ENCODE assay signal across 8 cellular contexts in genomic region chr19:19385900-19386339, GRCh38. TPM values are rescaled to one million over a fixed set of nuclear protein-coding genes. Genes with fewer than 3 reads are reported as not detected.
DNase-seq lines count a peak whose midpoint lies in the region; ATAC-seq, FAIRE-seq and TF ChIP-seq lines count a peak whose summit lies in the region.

No MANE protein-coding gene starts in this region.

- H2BK15ac ChIP-seq in mesenchymal stem cell (ENCODE audit: low read depth, poor library complexity, severe bottlenecking) = peak overlapping the region; percentile 67

- H3K4me1 ChIP-seq in PC-9 (replicated peaks; ENCODE audit: insufficient read depth) (peaks cover 31% of the 10 kb centered on the region), K562 (replicated peaks in 1 of 2; ENCODE audit: control insufficient read depth in 2 of 2, insufficient read depth in 2 of 2, low read length in 2 of 2) (peaks cover 28 to 32% of the 10 kb centered on the region in 2 experiments; a peak in 4 of 5 replicates), mesenchymal stem cell (ENCODE audit: control insufficient read depth, insufficient read depth, low read depth, low read length) (peaks cover 14% of the 10 kb centered on the region)

- H3K4me3 Mint-ChIP-seq in HFFc6 = peak overlapping the region; percentile 95
- H3K4me3 Mint-ChIP-seq in stimulated activated naive CD8-positive, alpha-beta T cell treated with anti-CD3 and anti-CD28 coated beads, Interleukin-15, Interleukin-2, amounts not matched to agents 100 ng/mL and 50 ng/mL, for 24 hours = peak overlapping the region; percentile 87

- FAIRE-seq in K562 (lab: Jason Lieb, UNC) = no peak

- H2BK5ac ChIP-seq in mesenchymal stem cell (ENCODE audit: low read depth, low read length, poor library complexity, severe bottlenecking) = no peak overlapping the region

- peak overlapping the region; percentile 74 to 79 for H3K23ac ChIP-seq in mesenchymal stem cell (ENCODE audit: low read length in 2 of 2)

- peak overlapping the region; percentile 61 for H3K27ac ChIP-seq in PC-9
- H3K27ac ChIP-seq in K562 (ENCODE audit: extremely low read depth, low read depth, low read length) = peak overlapping the region; percentile 97
- no peak overlapping the region for H3K27ac ChIP-seq in mesenchymal stem cell (ENCODE audit: low read length, poor library complexity, severe bottlenecking)

- H3K9ac ChIP-seq in K562 (ENCODE audit: insufficient read depth in 1 of 2, low read depth in 2 of 2, low read length in 2 of 2) (peak overlapping the region; percentile 95 to 98), mesenchymal stem cell (ENCODE audit: low read length) (peak overlapping the region; percentile 97)

- H4K91ac ChIP-seq in mesenchymal stem cell (ENCODE audit: low read length) = peak overlapping the region; percentile 83

- H3K27ac Mint-ChIP-seq in HFFc6 = peak overlapping the region; percentile 95
- peak overlapping the region; percentile 85 for H3K27ac Mint-ChIP-seq in stimulated activated naive CD8-positive, alpha-beta T cell treated with anti-CD3 and anti-CD28 coated beads, Interleukin-15, Interleukin-2, amounts not matched to agents 100 ng/mL and 50 ng/mL, for 24 hours

- intact Hi-C loops in PC-9 (cut with micrococcal nuclease; ENCODE audit: unreplicated experiment) (loop anchor here (1.0 kb wide), 2 partner anchors 19 to 20 kb away; partner anchors contain the start of gene GATAD2A), K562 (cut with micrococcal nuclease) (loop anchor here (2.0 to 5.0 kb wide), 2 partner anchors 19 to 101 kb away; partner anchors contain the start of gene GATAD2A)

- peaks cover 42% of the 10 kb centered on the region for H3K4me1 Mint-ChIP-seq in HFFc6 (ENCODE audit: low read depth)
- H3K4me1 Mint-ChIP-seq in stimulated activated naive CD8-positive, alpha-beta T cell treated with anti-CD3 and anti-CD28 coated beads, Interleukin-15, Interleukin-2, amounts not matched to agents 100 ng/mL and 50 ng/mL, for 24 hours (ENCODE audit: low read depth) = peaks cover 42% of the 10 kb centered on the region

- no peak for TF ChIP-seq CTCF in GM12864 (IDR thresholded peaks at IDR 0.05; ENCODE audit: low read depth, low read length, missing control alignments)
- no peak for TF ChIP-seq CTCF in HFFc6 (IDR thresholded peaks at IDR 0.05)
- no peak for TF ChIP-seq CTCF in PC-9 (conservative IDR thresholded peaks at IDR 0.05)
- TF ChIP-seq CTCF in K562 (IDR thresholded peaks at IDR 0.05 in 2 of 3, conservative IDR thresholded peaks at IDR 0.05 in 1 of 3; ENCODE audit: insufficient read depth in 2 of 3, low read depth in 1 of 3, low read length in 3 of 3) = no peak
- no peak for TF ChIP-seq CTCF in GM13976 (IDR thresholded peaks at IDR 0.05; ENCODE audit: borderline replicate concordance, control extremely low read depth, extremely low read depth, insufficient read depth, missing control alignments)

- peak overlapping the region; percentile 85 for H2BK120ac ChIP-seq in mesenchymal stem cell (ENCODE audit: low read depth, low read length)

- TF ChIP-seq RAD21 in K562 (CRISPR knock-in tag; conservative IDR thresholded peaks at IDR 0.05 in 1 of 2, IDR thresholded peaks at IDR 0.05 in 1 of 2) = peak in 1 of 2 experiments; percentile 8; a peak in 1 of 4 replicates

- peaks cover 42% of the 10 kb centered on the region for H3K79me1 ChIP-seq in mesenchymal stem cell (replicated peaks; ENCODE audit: low read length, poor library complexity, severe bottlenecking)

- no peak for TF ChIP-seq EP300 in K562 (IDR thresholded peaks at IDR 0.05; ENCODE audit: low read length)

- H4K8ac ChIP-seq in mesenchymal stem cell (ENCODE audit: low read length) = peak overlapping the region; percentile 82

- no peaks in the 10 kb centered on the region for H3K9me1 ChIP-seq in K562 (ENCODE audit: control insufficient read depth, insufficient read depth, low read length)

- H3K79me2 ChIP-seq in PC-9 (ENCODE audit: low read depth) (peaks cover 64% of the 10 kb centered on the region), K562 (ENCODE audit: control insufficient read depth, insufficient read depth, low read length) (peaks cover 62% of the 10 kb centered on the region)

- POLR2A ChIA-PET in PC-9 (lab: Charles Lee; ENCODE audit: unreplicated experiment) = interaction anchor here (0.6 to 1.1 kb wide), 3 partner anchors 11 to 390 kb away, joined by 4 to 12 read pairs (median 6); partner anchors contain the start of gene NDUFA13
- POLR2A ChIA-PET in K562 (lab: Yijun Ruan, JAX) = interaction anchor here (0.6 to 1.6 kb wide), 12 partner anchors 11 to 1634 kb away, joined by 3 to 17 read pairs (median 4); partner anchors contain the start of gene GATAD2A

- no peaks in the 10 kb centered on the region; the same call in 1 of the 2 replicates for H3K27me3 Mint-ChIP-seq in HFFc6 (ENCODE audit: insufficient read depth)
- H3K27me3 Mint-ChIP-seq in stimulated activated naive CD8-positive, alpha-beta T cell treated with anti-CD3 and anti-CD28 coated beads, Interleukin-15, Interleukin-2, amounts not matched to agents 100 ng/mL and 50 ng/mL, for 24 hours = no peaks in the 10 kb centered on the region

- H3K9me3 Mint-ChIP-seq in HFFc6 = no peaks in the 10 kb centered on the region
- H3K9me3 Mint-ChIP-seq in stimulated activated naive CD8-positive, alpha-beta T cell treated with anti-CD3 and anti-CD28 coated beads, Interleukin-15, Interleukin-2, amounts not matched to agents 100 ng/mL and 50 ng/mL, for 24 hours = no peaks in the 10 kb centered on the region

- peak overlapping the region; percentile 80 to 95 for H3K18ac ChIP-seq in mesenchymal stem cell (ENCODE audit: low read depth in 1 of 2, low read length in 2 of 2)

- peaks cover 28% of the 10 kb centered on the region; the same call in 1 of the 2 replicates for H3F3A ChIP-seq in PC-9 (ENCODE audit: insufficient read depth, low read depth)

- BruUV-seq in PC-9 (replicated peaks; lab: Mats Ljungman, UMichigan) (no TSS peak), K562 (replicated peaks; lab: Mats Ljungman, UMichigan) (no TSS peak)

- H3K4me2 ChIP-seq in PC-9 = peak overlapping the region; percentile 97
- H3K4me2 ChIP-seq in K562 (ENCODE audit: insufficient read depth, low read length) = peak overlapping the region; percentile 81
- H3K4me2 ChIP-seq in mesenchymal stem cell (ENCODE audit: low read length, poor library complexity, severe bottlenecking) = peak overlapping the region; percentile 99

- H3K36me3 ChIP-seq in PC-9 (ENCODE audit: low read depth) = peaks cover under 1% of the 10 kb centered on the region; the same call in 1 of the 2 replicates
- H3K36me3 ChIP-seq in K562 (ENCODE audit: control insufficient read depth, insufficient read depth, low read length) = peaks cover 19% of the 10 kb centered on the region; the same call in 2 of the 3 replicates
- no peaks in the 10 kb centered on the region for H3K36me3 ChIP-seq in mesenchymal stem cell (ENCODE audit: control insufficient read depth in 1 of 2, insufficient read depth in 2 of 2, low read depth in 1 of 2, low read length in 2 of 2)

- H2AFZ ChIP-seq in PC-9 = peak overlapping the region; percentile 81
- peak overlapping the region; percentile 69 for H2AFZ ChIP-seq in K562 (ENCODE audit: low read depth, low read length)
- H2AFZ ChIP-seq in mesenchymal stem cell (ENCODE audit: low read depth, low read length) = no peak overlapping the region

- in situ Hi-C loops in K562 (cut with MboI) (no loop called here), GM13976 (cut with MboI; ENCODE audit: low sequenced_read_pairs, unreplicated experiment) (no loop called here)

- H3K4me3 ChIP-seq in GM12864 (ENCODE audit: low read depth, low read length) = peak overlapping the region; percentile 75
- peak overlapping the region; percentile 88 for H3K4me3 ChIP-seq in PC-9
- peak overlapping the region; percentile 96 for H3K4me3 ChIP-seq in K562
- H3K4me3 ChIP-seq in mesenchymal stem cell (ENCODE audit: insufficient read depth in 1 of 2, low read depth in 1 of 2, low read length in 2 of 2) = peak overlapping the region; percentile 92

- ATAC-seq in K562 = peak; percentile 19; the same call in 2 of the 3 replicates

- DNase-seq in GM12864 (ENCODE audit: low read depth) (no peak), HFFc6 (peak; percentile 33), PC-9 (peak in 1 of 2 experiments; percentile 50), K562 (ENCODE audit: extremely low read depth in 1 of 4, low spot score in 3 of 4) (no peak), mesenchymal stem cell (no peak), GM13976 (ENCODE audit: low spot score) (no peak)
- DNase-seq in central memory CD4-positive, alpha-beta T cell = no peak

- CTCF ChIA-PET in PC-9 (lab: Charles Lee) = no interaction called here
- CTCF ChIA-PET in K562 (lab: Yijun Ruan, JAX; ENCODE audit: low intra/inter-chr PET ratio) = no interaction called here

- no peaks in the 10 kb centered on the region for H3K9me3 ChIP-seq in PC-9 (ENCODE audit: insufficient read depth, low read depth)
- H3K9me3 ChIP-seq in K562 (replicated peaks; ENCODE audit: control insufficient read depth, insufficient read depth, low read depth, low read length) = no peaks in the 10 kb centered on the region
- no peaks in the 10 kb centered on the region for H3K9me3 ChIP-seq in mesenchymal stem cell (ENCODE audit: control insufficient read depth, low read length)

- H3K9me2 ChIP-seq in PC-9 (ENCODE audit: insufficient read depth) = no peaks in the 10 kb centered on the region

- no peaks in the 10 kb centered on the region; the same call in 1 of the 2 replicates for H4K20me1 ChIP-seq in PC-9 (ENCODE audit: insufficient read depth)
- no peaks in the 10 kb centered on the region for H4K20me1 ChIP-seq in K562 (replicated peaks; ENCODE audit: control insufficient read depth, insufficient read depth, low read length)

- H3K14ac ChIP-seq in mesenchymal stem cell (ENCODE audit: low read length in 2 of 2) = peak overlapping the region; percentile 57 to 79

- WGBS in K562 (ENCODE audit: insufficient coverage, low coverage, missing lambda C conversion rate) = 0% methylated on average over 34 of the region's 59 CpGs
- WGBS in mesenchymal stem cell = under 1% methylated on average over 23 of the region's 59 CpGs

- H3K4ac ChIP-seq in mesenchymal stem cell (ENCODE audit: low read depth in 1 of 2, low read length in 2 of 2) = peak overlapping the region in 1 of 2 experiments; percentile 78

- H2BK12ac ChIP-seq in mesenchymal stem cell (ENCODE audit: low read length in 2 of 2) = no peak overlapping the region

- H3K36me3 Mint-ChIP-seq in HFFc6 (ENCODE audit: low read depth) = no peaks in the 10 kb centered on the region
- H3K36me3 Mint-ChIP-seq in stimulated activated naive CD8-positive, alpha-beta T cell treated with anti-CD3 and anti-CD28 coated beads, Interleukin-15, Interleukin-2, amounts not matched to agents 100 ng/mL and 50 ng/mL, for 24 hours (ENCODE audit: low read depth) = peaks cover 6% of the 10 kb centered on the region

- H3K27me3 ChIP-seq in PC-9 (ENCODE audit: insufficient read depth, low read depth) (no peaks in the 10 kb centered on the region), K562 (ENCODE audit: control insufficient read depth in 2 of 2, insufficient read depth in 2 of 2, low read length in 2 of 2) (no peaks in the 10 kb centered on the region), mesenchymal stem cell (ENCODE audit: control insufficient read depth in 1 of 2, insufficient read depth in 1 of 2, low read length in 2 of 2) (no peaks in the 10 kb centered on the region)

- H2AK5ac ChIP-seq in mesenchymal stem cell (ENCODE audit: low read length, severe bottlenecking) = no peak overlapping the region

- peak; percentile 17; the same call in 1 of the 2 replicates for TF ChIP-seq POLR2A in K562 (conservative IDR thresholded peaks at IDR 0.05)

RNA-seq across cellular contexts. Expression of gene GATAD2A, which starts 19.6 kb away (rescaled TPM):
- 100 to 1,000 TPM; 107 to 123 (median 112) TPM for total RNA-seq in HFFc6 (2021; fragmentation: NEBNext Ultra II Directional; extraction: Animal tissue kit (Norgen Biotek cat#: 25700))
- total RNA-seq in PC-9 (2021) (97.8 and 129 TPM in 2 replicates), K562 (2014; rRNA removed) (114 and 141 TPM in 2 replicates), K562 (2014; rRNA removed; fragmentation: Illumina TruSeq; extraction: Trizol) (36.3 and 39.2 TPM in 2 replicates), K562 (2015; rRNA removed; fragmentation: Illumina TruSeq; extraction: Trizol) (61.2 and 65.5 TPM in 2 replicates), K562 (2021) (215 and 226 TPM in 2 replicates)
- total RNA-seq in K562 (2011; cell fraction: chromatin; rRNA removed; ENCODE audit: low replicate concordance) = 64.2 and 71.9 TPM in 2 replicates
- total RNA-seq in K562 (2011; cell fraction: nucleolus; rRNA removed) = 40.3 and 42.0 TPM in 2 replicates
- 44.1 and 58.8 TPM in 2 replicates for total RNA-seq in K562 (2011; cell fraction: nucleoplasm; rRNA removed)
- polyA plus RNA-seq in K562 (2011; rRNA removed) (25.4 and 33.0 TPM in 2 replicates), K562 (2014; fragmentation: Illumina TruSeq; extraction: Trizol) (44.2 and 80.9 TPM in 2 replicates), K562 (2014; fragmentation: Nextera tagmentation; extraction: Ambion mirVana) (1 to 10 TPM; 2.4 to 5.1 TPM), K562 (2014; rRNA removed) (88.4 and 112 TPM in 2 replicates)
- 21.1 and 45.0 TPM in 2 replicates for polyA plus RNA-seq in K562 (2011; cell fraction: cytosol; rRNA removed)
- 23.6 and 33.3 TPM in 2 replicates for polyA plus RNA-seq in K562 (2011; cell fraction: nucleus; rRNA removed)
- 44.9 and 60.8 TPM in 2 replicates for polyA plus RNA-seq in K562 (2012)
- polyA minus RNA-seq in K562 (2011; rRNA and poly(A)+ RNA removed) = 33.1 and 40.4 TPM in 2 replicates
- polyA minus RNA-seq in K562 (2011; cell fraction: cytosol; rRNA and poly(A)+ RNA removed) = 55.4 and 91.3 TPM in 2 replicates
- 12.5 and 17.4 TPM in 2 replicates for polyA minus RNA-seq in K562 (2011; cell fraction: nucleus; rRNA and poly(A)+ RNA removed)
- 46.1 TPM for polyA plus RNA-seq in mesenchymal stem cell (2013, experiment 1 of 2)
- 42.5 TPM for polyA plus RNA-seq in mesenchymal stem cell (2013, experiment 2 of 2)
